ENCODE assay signal across 16 cellular contexts in genomic region chr9:109369285-109369684, GRCh38.
A peak's percentile ranks its signal among the peaks of the same experiment; 100 is the strongest.
DNase-seq lines count a peak whose midpoint lies in the region; ATAC-seq and TF ChIP-seq lines count a peak whose summit lies in the region.
"Had no signal": no experiment of that assay in that cellular context is flagged by ENCODE, and none has a peak within 500 bp of the region (broad histone marks: within the 10 kb centered on the region; RNA-seq: fewer than 3 reads in every experiment).

No MANE protein-coding gene starts in this region.

- DNase-seq in GM12865 (ENCODE audit: low read depth) (peak; percentile 83), NCI-H146 (lab: John Stamatoyannopoulos, UW) (peak; percentile 41), SW 1271 (lab: John Stamatoyannopoulos, UW) (no peak), NCI-H1436 (lab: John Stamatoyannopoulos, UW) (no peak), NCI-H748 treated with DMSO at 0.1 percent for 48 hours (lab: John Stamatoyannopoulos, UW) (no peak)
- no peak for DNase-seq in stimulated activated CD4-positive, alpha-beta T cell treated with anti-CD3 and anti-CD28 coated beads, Interleukin-4, amount 100 ng/mL, for 1 hour
- DNase-seq: DMS53; lower lobe of right lung; NCI-H524 treated with DMSO at 0.1 percent for 48 hours; retina; SHP77 treated with DMSO at 0.1 percent for 48 hours; stimulated activated CD4-positive, alpha-beta T cell treated with anti-CD3 and anti-CD28 coated beads, Interleukin-1b, Interleukin-23, amount 100 ng/mL, for 48 hours had no signal

- no peak for TF ChIP-seq CTCF in GM12865 (IDR thresholded peaks at IDR 0.05; ENCODE audit: insufficient read depth, low read depth, low read length, missing control alignments)

- H3K4me3 ChIP-seq in GM12865 (ENCODE audit: low read depth, low read length): no peak overlapping the region
- H3K4me3 ChIP-seq: body of pancreas, lower lobe of right lung had no signal

- ATAC-seq in GM19463 (IDR thresholded peaks at IDR 0.05; ENCODE audit: unreplicated experiment) (peak; percentile 69), HG02884 (IDR thresholded peaks at IDR 0.05; ENCODE audit: unreplicated experiment) (peak; percentile 81)
- ATAC-seq: body of pancreas; lower lobe of right lung; natural killer cell treated with Interleukin-12 subunit alpha and Interleukin-12 subunit beta and Interleukin-15 and Interleukin-18, amount 100 ng/mL, for 72 hours had no signal

Comparison
In these comparisons a context has a peak if more than half of its experiments do, and no peak if none do; other contexts are left out.
1. DNase-seq: peak in GM12865 (single experiment) and NCI-H146 (single experiment); none in SW 1271 (0 of 2), stimulated activated CD4-positive, alpha-beta T cell treated with anti-CD3 and anti-CD28 coated beads, Interleukin-4, amount 100 ng/mL, for 1 hour (single experiment), NCI-H1436 (single experiment) and NCI-H748 treated with DMSO at 0.1 percent for 48 hours (single experiment).